ENCODE assay signal across 29 cellular contexts in genomic region chr9:117809751-117810150, GRCh38.
"Had no signal": no experiment of that assay in that cellular context is flagged by ENCODE, and none has a peak within 500 bp of the region (broad histone marks: within the 10 kb centered on the region; RNA-seq: fewer than 3 reads in every experiment).

No MANE protein-coding gene starts in this region.

- H3K4me1 ChIP-seq: ascending aorta, breast epithelium had no signal

- H3K36me3 Mint-ChIP-seq: activated naive CD4-positive, alpha-beta T cell treated with anti-CD3 and anti-CD28 coated beads, Interleukin-2, amount 50 U/mL, for 24 hours; activated naive CD8-positive, alpha-beta T cell treated with anti-CD3 and anti-CD28 coated beads, Interleukin-2, amount 10 ng/mL, durations not matched to agents 7 days and 5 days had no signal

- H3K27ac Mint-ChIP-seq: activated CD4-positive, alpha-beta T cell treated with anti-CD3 and anti-CD28 coated beads, Interleukin-2, amount 10 ng/mL, durations not matched to agents 24 days and 14 days; activated CD8-positive, alpha-beta T cell treated with anti-CD3 and anti-CD28 coated beads for 36 hours; activated naive CD4-positive, alpha-beta T cell treated with anti-CD3 and anti-CD28 coated beads, Interleukin-2, amount 50 U/mL, for 24 hours; activated naive CD8-positive, alpha-beta T cell treated with anti-CD3 and anti-CD28 coated beads, Interleukin-2, amount 10 ng/mL, durations not matched to agents 7 days and 5 days; activated T-cell treated with anti-CD3 and anti-CD28 coated beads, Interleukin-2, amount 50 U/mL, for 72 hours; activated T-helper 2 cell treated with anti-CD3 and anti-CD28 coated beads, Interferon-gamma antibody, Interleukin-2, Interleukin-4, amounts not matched to agents 10 μg/mL and 5 μg/mL and 100 μg/mL, durations not matched to agents 14 hours and 24 hours and 36 hours had no signal

- DNase-seq: activated CD4-positive, alpha-beta T cell treated with anti-CD3 and anti-CD28 coated beads, Interleukin-2, amount 10 ng/mL, durations not matched to agents 24 days and 14 days; activated CD4-positive, alpha-beta T cell treated with anti-CD3 and anti-CD28 coated beads, Interleukin-2, amount 50 U/mL, for 4 hours; activated CD8-positive, alpha-beta T cell treated with anti-CD3 and anti-CD28 coated beads for 36 hours; activated gamma-delta T cell; activated naive CD4-positive, alpha-beta T cell treated with Interleukin-2 at 50 U/mL for 16 hours; activated naive CD8-positive, alpha-beta T cell treated with anti-CD3 and anti-CD28 coated beads, Interleukin-2, amount 10 ng/mL, durations not matched to agents 7 days and 5 days; activated T-cell treated with anti-CD3 and anti-CD28 coated beads, Interleukin-2, amount 50 U/mL, for 1 hour; activated T-cell treated with anti-CD3 and anti-CD28 coated beads, Interleukin-2, amount 50 U/mL, for 72 hours; amygdala; NCI-H1092; NCI-H1436 treated with DMSO at 0.1 percent for 48 hours; NCI-H1694 treated with DMSO at 0.1 percent for 48 hours; NCI-H2029; NCI-H510A; NCI-H526 treated with DMSO at 0.1 percent for 48 hours; NCI-H774; PC-3; SW 1271; T-helper 1 cell; T-helper 2 cell; T-helper 9 cell; WERI-Rb-1 had no signal

- ATAC-seq: activated CD8-positive, alpha-beta T cell treated with anti-CD3 and anti-CD28 coated beads for 36 hours; activated T-cell treated with anti-CD3 and anti-CD28 coated beads, Interleukin-2, amount 50 U/mL, for 72 hours; K562; PC-3; Right ventricle myocardium inferior had no signal

- H3K4me1 Mint-ChIP-seq: activated CD4-positive, alpha-beta T cell treated with anti-CD3 and anti-CD28 coated beads, Interleukin-2, amount 10 ng/mL, durations not matched to agents 24 days and 14 days; activated naive CD4-positive, alpha-beta T cell treated with anti-CD3 and anti-CD28 coated beads, Interleukin-2, amount 50 U/mL, for 24 hours had no signal

- H3K27ac ChIP-seq: ascending aorta, breast epithelium, RWPE1, WERI-Rb-1 had no signal

- H3K4me3 Mint-ChIP-seq: activated CD4-positive, alpha-beta T cell treated with anti-CD3 and anti-CD28 coated beads, Interleukin-2, amount 10 ng/mL, durations not matched to agents 24 days and 14 days; activated CD8-positive, alpha-beta T cell treated with anti-CD3 and anti-CD28 coated beads for 36 hours; activated naive CD4-positive, alpha-beta T cell treated with anti-CD3 and anti-CD28 coated beads, Interleukin-2, amount 50 U/mL, for 24 hours; activated naive CD8-positive, alpha-beta T cell treated with anti-CD3 and anti-CD28 coated beads, Interleukin-2, amount 10 ng/mL, durations not matched to agents 7 days and 5 days; activated T-cell treated with anti-CD3 and anti-CD28 coated beads, Interleukin-2, amount 50 U/mL, for 72 hours had no signal

- H3K9me3 ChIP-seq: ascending aorta, breast epithelium had no signal

- H3K9me3 Mint-ChIP-seq: activated CD4-positive, alpha-beta T cell treated with anti-CD3 and anti-CD28 coated beads, Interleukin-2, amount 10 ng/mL, durations not matched to agents 24 days and 14 days; activated CD8-positive, alpha-beta T cell treated with anti-CD3 and anti-CD28 coated beads for 36 hours; activated naive CD4-positive, alpha-beta T cell treated with anti-CD3 and anti-CD28 coated beads, Interleukin-2, amount 50 U/mL, for 24 hours; activated naive CD8-positive, alpha-beta T cell treated with anti-CD3 and anti-CD28 coated beads, Interleukin-2, amount 10 ng/mL, durations not matched to agents 7 days and 5 days; activated T-helper 2 cell treated with anti-CD3 and anti-CD28 coated beads, Interferon-gamma antibody, Interleukin-2, Interleukin-4, amounts not matched to agents 10 μg/mL and 5 μg/mL and 100 μg/mL, durations not matched to agents 14 hours and 24 hours and 36 hours had no signal

- H3K27me3 ChIP-seq: ascending aorta, breast epithelium had no signal

- H3K4me3 ChIP-seq: ascending aorta, breast epithelium, K562 had no signal

- H3K36me3 ChIP-seq: ascending aorta, breast epithelium, WERI-Rb-1 had no signal
